ENCODE assay signal across 8 cellular contexts in the genomic region with DNA sequence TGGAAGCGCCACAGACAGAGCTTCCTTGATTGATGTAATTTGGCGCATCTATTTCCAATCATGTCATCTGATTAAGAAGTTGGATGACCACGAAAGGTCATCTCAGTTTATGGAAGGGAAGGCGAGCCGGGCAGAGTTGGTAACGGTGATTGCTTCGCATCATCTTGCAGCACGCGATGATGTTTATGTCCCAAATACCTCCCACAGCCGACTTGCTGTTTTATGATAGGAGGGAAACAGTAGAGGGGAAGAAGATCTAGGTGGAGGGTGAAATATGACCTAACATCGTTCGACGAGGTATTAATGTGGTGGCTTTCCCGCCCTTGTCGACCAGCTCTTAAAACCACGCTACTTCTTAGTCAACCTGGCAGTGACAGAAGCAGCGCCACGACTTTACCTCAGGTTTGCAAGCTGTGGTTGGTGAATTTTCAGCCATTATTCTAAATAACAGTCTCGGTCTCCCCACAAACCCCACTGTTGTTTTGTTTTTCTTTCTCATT. TPM values are rescaled to one million over a fixed set of nuclear protein-coding genes. Genes with fewer than 3 reads are reported as not detected.
DNase-seq lines count a peak whose midpoint lies in the region; ATAC-seq and TF ChIP-seq lines count a peak whose summit lies in the region.

No MANE protein-coding gene starts in this region.

- H3K79me1 ChIP-seq in mesenchymal stem cell (replicated peaks; ENCODE audit: low read length, poor library complexity, severe bottlenecking): no peaks in the 10 kb centered on the region

- TF ChIP-seq CTCF in heart left ventricle (IDR thresholded peaks at IDR 0.05): no peak

- no peak overlapping the region for H2BK5ac ChIP-seq in mesenchymal stem cell (ENCODE audit: low read depth, low read length, poor library complexity, severe bottlenecking)

- H2AFZ ChIP-seq in mesenchymal stem cell (ENCODE audit: low read depth, low read length): peak overlapping the region; percentile 29

- no peak for TF ChIP-seq POLR2A in heart left ventricle (IDR thresholded peaks at IDR 0.05)

- H3K9ac ChIP-seq in mesenchymal stem cell (ENCODE audit: low read length): peak overlapping the region; percentile 86

- H4K8ac ChIP-seq in mesenchymal stem cell (ENCODE audit: low read length): peak overlapping the region; percentile 97

- ATAC-seq in heart left ventricle (no peak), GM18519 (IDR thresholded peaks at IDR 0.05; ENCODE audit: low FRiP score, unreplicated experiment) (no peak), GM19023 (IDR thresholded peaks at IDR 0.05; ENCODE audit: unreplicated experiment) (no peak)
- peak; percentile 65 for ATAC-seq in stimulated activated naive CD8-positive, alpha-beta T cell treated with anti-CD3 and anti-CD28 coated beads, Interleukin-15, Interleukin-2, amounts not matched to agents 100 U/mL and 50 U/mL, for 24 hours

- no peak overlapping the region for H4K91ac ChIP-seq in mesenchymal stem cell (ENCODE audit: low read length)

- no peak overlapping the region for H2BK120ac ChIP-seq in mesenchymal stem cell (ENCODE audit: low read depth, low read length)

- peak overlapping the region; percentile 69 for H2AK5ac ChIP-seq in mesenchymal stem cell (ENCODE audit: low read length, severe bottlenecking)

- peak overlapping the region; percentile 77 for H3K4me2 ChIP-seq in mesenchymal stem cell (ENCODE audit: low read length, poor library complexity, severe bottlenecking)

- H2BK12ac ChIP-seq in mesenchymal stem cell (ENCODE audit: low read length in 2 of 2): peak overlapping the region; percentile 28 to 34

- no peaks in the 10 kb centered on the region for H3K27me3 ChIP-seq in heart left ventricle
- no peaks in the 10 kb centered on the region for H3K27me3 ChIP-seq in mesenchymal stem cell (ENCODE audit: control insufficient read depth in 1 of 2, insufficient read depth in 1 of 2, low read length in 2 of 2)

- H3K9me3 ChIP-seq in heart left ventricle: no peaks in the 10 kb centered on the region
- no peaks in the 10 kb centered on the region for H3K9me3 ChIP-seq in mesenchymal stem cell (ENCODE audit: control insufficient read depth, low read length)

- no peak for DNase-seq in heart left ventricle
- no peak for DNase-seq in cardiac septum (ENCODE audit: low spot score)
- peak; percentile 24 for DNase-seq in activated naive CD8-positive, alpha-beta T cell treated with anti-CD3 and anti-CD28 coated beads, Interleukin-2, amount 50 U/mL, for 16 hours (ENCODE audit: low read depth, low spot score)
- DNase-seq in mesenchymal stem cell: peak; percentile 25
- peak; percentile 60 for DNase-seq in stimulated activated naive CD8-positive, alpha-beta T cell treated with anti-CD3 and anti-CD28 coated beads, Interleukin-15, Interleukin-2, amounts not matched to agents 100 U/mL and 50 U/mL, for 24 hours
- no peak for DNase-seq in NCI-H345 (lab: John Stamatoyannopoulos, UW)

- H3K4me1 ChIP-seq in heart left ventricle: peaks cover 0 to 31% (median 20%) of the 10 kb centered on the region in 12 donors
- H3K4me1 ChIP-seq in mesenchymal stem cell (ENCODE audit: control insufficient read depth, insufficient read depth, low read depth, low read length): peaks cover 5% of the 10 kb centered on the region

- no peak overlapping the region for H2BK15ac ChIP-seq in mesenchymal stem cell (ENCODE audit: low read depth, poor library complexity, severe bottlenecking)

- H3K36me3 ChIP-seq in heart left ventricle (no peaks in the 10 kb centered on the region), mesenchymal stem cell (ENCODE audit: control insufficient read depth in 1 of 2, insufficient read depth in 2 of 2, low read depth in 1 of 2, low read length in 2 of 2) (no peaks in the 10 kb centered on the region)

- no peak overlapping the region for H3K14ac ChIP-seq in mesenchymal stem cell (ENCODE audit: low read length in 2 of 2)

- WGBS in heart left ventricle, 4 donors: 78 to 87% (median 82%) methylated on average over 19 of the region's 19 CpGs
- 69% methylated on average over 19 of the region's 19 CpGs for WGBS in mesenchymal stem cell

- peak overlapping the region in 10 of 12 donors; percentile 26 to 90 (median 75) for H3K4me3 ChIP-seq in heart left ventricle
- H3K4me3 ChIP-seq in mesenchymal stem cell (ENCODE audit: insufficient read depth in 1 of 2, low read depth in 1 of 2, low read length in 2 of 2): peak overlapping the region in 1 of 2 experiments; percentile 77

- no peak overlapping the region for H3K23ac ChIP-seq in mesenchymal stem cell (ENCODE audit: low read length in 2 of 2)

- H3K18ac ChIP-seq in mesenchymal stem cell (ENCODE audit: low read depth in 1 of 2, low read length in 2 of 2): peak overlapping the region; percentile 63 to 96

- H3K27ac ChIP-seq in heart left ventricle: peak overlapping the region in 10 of 12 donors; percentile 64 to 81 (median 75)
- H3K27ac ChIP-seq in mesenchymal stem cell (ENCODE audit: low read length, poor library complexity, severe bottlenecking): peak overlapping the region; percentile 86

- intact Hi-C loops in heart left ventricle (cut with DNase I) (loop anchor here in 5 of 10 donors (2.0 to 10.0 kb wide), 6 partner anchors 68 to 290 kb away; no protein-coding TSS in a partner anchor), cardiac septum (cut with DNase I) (loop anchor here (5.0 kb wide), 1 partner anchor 73 kb away; no protein-coding TSS in a partner anchor)

- peak overlapping the region in 1 of 2 experiments; percentile 31 for H3K4ac ChIP-seq in mesenchymal stem cell (ENCODE audit: low read depth in 1 of 2, low read length in 2 of 2)

RNA-seq across cellular contexts. Expression of a gene that starts 0.8 kb away (rescaled TPM):
- total RNA-seq in heart left ventricle (10 to 100 TPM in 5 of 9 donors, 1 to 10 TPM in 4; 4.4 to 19.1 (median 14.0) TPM), cardiac septum (21.8 TPM)
- 1 to 10 TPM; 2.3 to 6.1 TPM for polyA plus RNA-seq in heart left ventricle
- polyA plus RNA-seq in mesenchymal stem cell (2013, experiment 1 of 2): 10.9 TPM
- polyA plus RNA-seq in mesenchymal stem cell (2013, experiment 2 of 2): 9.4 TPM

Comparison
In these comparisons a context has a peak if more than half of its experiments do, and no peak if none do; other contexts are left out.
1. DNase-seq: peak in activated naive CD8-positive, alpha-beta T cell treated with anti-CD3 and anti-CD28 coated beads, Interleukin-2, amount 50 U/mL, for 16 hours (single experiment), mesenchymal stem cell (single experiment) and stimulated activated naive CD8-positive, alpha-beta T cell treated with anti-CD3 and anti-CD28 coated beads, Interleukin-15, Interleukin-2, amounts not matched to agents 100 U/mL and 50 U/mL, for 24 hours (single experiment); none in heart left ventricle (0 of 5), cardiac septum (single experiment) and NCI-H345 (single experiment).